Comparison of ENCODE assay signal across 10 cellular contexts in the genomic region with DNA sequence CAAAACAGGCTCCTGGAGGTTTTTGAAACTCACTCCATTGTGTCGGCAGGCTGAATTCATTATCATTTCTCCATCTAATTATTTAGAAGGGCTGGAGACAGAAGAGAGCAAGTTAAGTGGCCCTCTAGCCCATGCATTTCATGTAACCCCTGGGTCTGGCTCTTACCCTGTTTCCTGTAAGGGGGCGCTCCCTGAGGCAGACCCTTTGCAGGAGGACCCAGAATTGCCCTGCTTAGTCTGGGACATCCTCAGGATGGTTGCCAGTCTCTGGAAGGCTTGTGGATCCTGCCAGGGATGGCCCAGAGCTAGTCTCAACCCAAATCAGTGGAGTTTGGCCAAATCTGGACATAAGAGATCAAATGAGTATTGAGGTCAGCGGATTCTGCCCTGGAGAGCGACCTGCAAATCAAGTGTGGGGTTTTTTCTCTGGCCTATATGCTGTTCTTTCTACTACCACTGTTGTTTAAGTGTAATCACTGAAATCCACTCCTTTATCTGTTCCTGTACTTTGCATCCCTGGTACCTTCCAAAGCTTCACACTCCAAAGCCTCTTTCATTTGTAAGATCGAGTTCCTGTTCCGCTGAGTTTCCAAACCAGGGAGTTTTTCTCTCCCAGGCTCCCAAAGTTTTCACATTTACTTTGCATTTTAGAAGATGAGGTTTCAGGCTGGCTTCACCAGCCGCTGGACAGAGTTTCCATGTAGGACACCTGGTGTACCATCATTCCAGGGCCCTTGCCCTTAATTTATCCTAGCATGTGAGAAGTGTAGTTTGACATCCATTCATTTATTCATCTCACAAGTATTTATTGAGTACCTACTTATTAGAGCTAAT. TPM values are rescaled to one million over a fixed set of nuclear protein-coding genes. Genes with fewer than 3 reads are reported as not detected.
DNase-seq lines count a peak whose midpoint lies in the region; ATAC-seq, FAIRE-seq and TF ChIP-seq lines count a peak whose summit lies in the region.
"Had no signal": no experiment of that assay in that cellular context is flagged by ENCODE, and none has a peak within 500 bp of the region (broad histone marks: within the 10 kb centered on the region; RNA-seq: fewer than 3 reads in every experiment).

No MANE protein-coding gene starts in this region.

- H3K4me2 ChIP-seq in HCT116 (ENCODE audit: low read length) (peak overlapping the region; percentile 71), keratinocyte (ENCODE audit: control insufficient read depth, extremely low read depth, insufficient read depth, low read depth, low read length) (peak overlapping the region; percentile 92)

- peaks cover 85 to 98% of the 10 kb centered on the region in 2 experiments for H3K4me1 ChIP-seq in HCT116 (ENCODE audit: control insufficient read depth in 1 of 2, insufficient read depth in 2 of 2, low read length in 2 of 2)
- H3K4me1 ChIP-seq in keratinocyte (ENCODE audit: control insufficient read depth, extremely low read depth, insufficient read depth, low read length), result peaks cover 74% of the 10 kb centered on the region

- H3K27me3 ChIP-seq in HCT116 (ENCODE audit: insufficient read depth, low read length) (no peaks in the 10 kb centered on the region), keratinocyte (ENCODE audit: control insufficient read depth, extremely low read depth, insufficient read depth, low read length) (no peaks in the 10 kb centered on the region)
- H3K27me3 ChIP-seq: SJSA1 had no signal

- TF ChIP-seq CTCF in HCT116 (IDR thresholded peaks at IDR 0.05 in 2 of 3, conservative IDR thresholded peaks at IDR 0.05 in 1 of 3; ENCODE audit: borderline replicate concordance in 1 of 3, insufficient read depth in 1 of 3, low read depth in 2 of 3, low read length in 2 of 3) (no peak), keratinocyte (optimal IDR thresholded peaks at IDR 0.05 in 1 of 3, IDR thresholded peaks at IDR 0.05 in 1 of 3, conservative IDR thresholded peaks at IDR 0.05 in 1 of 3; ENCODE audit: extremely low read depth in 1 of 3, insufficient read depth in 2 of 3, low read length in 3 of 3) (no peak)

- H3K4me3 ChIP-seq in HCT116 (replicated peaks in 1 of 2; ENCODE audit: low read depth in 1 of 2, low read length in 2 of 2) (no peak overlapping the region), keratinocyte (ENCODE audit: control insufficient read depth in 2 of 3, extremely low read depth in 1 of 3, insufficient read depth in 2 of 3, low read depth in 1 of 3, low read length in 3 of 3) (peak overlapping the region in 2 of 3 experiments; percentile 39 to 62), skin epidermis (no peak overlapping the region)
- H3K4me3 ChIP-seq: SJSA1 had no signal

- no peak overlapping the region for H3K27ac ChIP-seq in HCT116 (ENCODE audit: low read depth, low read length)
- H3K27ac ChIP-seq in keratinocyte (ENCODE audit: control insufficient read depth, insufficient read depth, low read length), result peak overlapping the region; percentile 75
- H3K27ac ChIP-seq in skin epidermis, result peak overlapping the region in 18 of 21 experiments; percentile 41 to 100 (median 93)
- H3K27ac ChIP-seq: SJSA1 had no signal

- TF ChIP-seq RAD21 in HCT116 (IDR thresholded peaks at IDR 0.05; ENCODE audit: low read depth), result no peak

- no peak for TF ChIP-seq POLR2A in HCT116 (IDR thresholded peaks at IDR 0.05; ENCODE audit: borderline replicate concordance, extremely low read depth, insufficient read depth, insufficient read length)

- no peak for ATAC-seq in HCT116
- ATAC-seq in activated T-helper 17 cell treated with anti-CD3 and anti-CD28 coated beads, Interleukin-2, amount 50 U/mL, for 72 hours (replicated peaks), result no peak

- H3K9me3 ChIP-seq in HCT116 (ENCODE audit: control insufficient read depth in 1 of 2, insufficient read depth in 1 of 2, low read depth in 1 of 2, low read length in 2 of 2) (no peaks in the 10 kb centered on the region), keratinocyte (ENCODE audit: control insufficient read depth, low read depth, low read length) (no peaks in the 10 kb centered on the region)
- H3K9me3 ChIP-seq: SJSA1 had no signal

- no peaks in the 10 kb centered on the region for H3K9me2 ChIP-seq in HCT116 (ENCODE audit: insufficient read depth)

- H3K36me3 ChIP-seq in HCT116 (ENCODE audit: control insufficient read depth in 1 of 2, insufficient read depth in 2 of 2, low read length in 2 of 2) (no peaks in the 10 kb centered on the region), keratinocyte (ENCODE audit: control insufficient read depth in 2 of 2, extremely low read depth in 1 of 2, insufficient read depth in 2 of 2, low read length in 2 of 2) (peaks cover 0 to 19% of the 10 kb centered on the region in 2 experiments)

- H2AFZ ChIP-seq in HCT116 (ENCODE audit: low read depth, low read length, poor library complexity, severe bottlenecking) (no peak overlapping the region), keratinocyte (ENCODE audit: control insufficient read depth, low read length) (no peak overlapping the region)

- CTCF ChIA-PET in HCT116 (lab: Charles Lee), result no interaction called here

- peak overlapping the region; percentile 44 for H3K27ac Mint-ChIP-seq in activated T-helper 17 cell treated with anti-CD3 and anti-CD28 coated beads, Interleukin-2, amount 50 U/mL, for 72 hours

- intact Hi-C loops in HCT116 (cut with micrococcal nuclease), result no loop called here

- H3K9ac ChIP-seq in HCT116 (ENCODE audit: low read length), result peak overlapping the region; percentile 10; the same call in 1 of the 2 replicates
- peak overlapping the region; percentile 71 for H3K9ac ChIP-seq in keratinocyte (ENCODE audit: control insufficient read depth, extremely low read depth, insufficient read depth, low read length)

- H4K20me1 ChIP-seq in HCT116 (ENCODE audit: insufficient read depth) (no peaks in the 10 kb centered on the region), keratinocyte (ENCODE audit: control insufficient read depth, extremely low read depth, insufficient read depth, low read length) (peaks cover 16% of the 10 kb centered on the region)

- peaks cover 11% of the 10 kb centered on the region for H3K9me1 ChIP-seq in keratinocyte (ENCODE audit: control insufficient read depth, extremely low read depth, insufficient read depth, low read length)

- no peaks in the 10 kb centered on the region for H3K27me3 Mint-ChIP-seq in activated T-helper 17 cell treated with anti-CD3 and anti-CD28 coated beads, Interleukin-2, amount 50 U/mL, for 72 hours

- RAD21 ChIA-PET in HCT116 (lab: Charles Lee; ENCODE audit: low non-redundant PET in 1 of 2, low total read pairs in 2 of 2, uncharacterized antibody in 2 of 2, unreplicated experiment in 2 of 2), result no interaction called here

- peak overlapping the region; percentile 76 for H3K4me3 Mint-ChIP-seq in activated T-helper 17 cell treated with anti-CD3 and anti-CD28 coated beads, Interleukin-2, amount 50 U/mL, for 72 hours

- H3K79me2 ChIP-seq in HCT116 (ENCODE audit: insufficient read depth, low read length) (peaks cover 99% of the 10 kb centered on the region), keratinocyte (ENCODE audit: control insufficient read depth, insufficient read depth, low read length) (peaks cover 93% of the 10 kb centered on the region)

- BruUV-seq in HCT116 (replicated peaks; lab: Mats Ljungman, UMichigan), result no TSS peak

- dilution Hi-C loops in keratinocyte (cut with MboI; ENCODE audit: extremely low pct_ligation_motif_present, low sequenced_read_pairs), result no loop called here

- DNase-seq in HCT116 (ENCODE audit: low read depth, low spot score) (no peak), keratinocyte (ENCODE audit: low read depth, low spot score) (no peak), frontal cortex (ENCODE audit: low spot score in 2 of 2) (no peak), midbrain (lab: John Stamatoyannopoulos, UW) (no peak), NCI-H1436 treated with DMSO at 0.1 percent for 48 hours (lab: John Stamatoyannopoulos, UW) (no peak), NCI-H526 (lab: John Stamatoyannopoulos, UW) (no peak)
- DNase-seq: KBM-7 had no signal

- H3K9me3 Mint-ChIP-seq in activated T-helper 17 cell treated with anti-CD3 and anti-CD28 coated beads, Interleukin-2, amount 50 U/mL, for 72 hours, result no peaks in the 10 kb centered on the region

- FAIRE-seq in keratinocyte (lab: Jason Lieb, UNC) (no peak), frontal cortex (lab: Jason Lieb, UNC) (no peak)

- POLR2A ChIA-PET in HCT116 (lab: Charles Lee), result no interaction called here

- H3K36me3 Mint-ChIP-seq in activated T-helper 17 cell treated with anti-CD3 and anti-CD28 coated beads, Interleukin-2, amount 50 U/mL, for 72 hours (ENCODE audit: low read depth), result no peaks in the 10 kb centered on the region

- H3K4me1 Mint-ChIP-seq in activated T-helper 17 cell treated with anti-CD3 and anti-CD28 coated beads, Interleukin-2, amount 50 U/mL, for 72 hours, result peaks cover 63% of the 10 kb centered on the region

TF ChIP-seq in HCT116, 20 proteins besides CTCF, POLR2A, EP300 and RAD21 (continues in another document):
- TF ChIP-seq CEBPB (IDR thresholded peaks at IDR 0.05; ENCODE audit: low read depth) (no peak), JUND (IDR thresholded peaks at IDR 0.05) (no peak), SIN3A (IDR thresholded peaks at IDR 0.05; ENCODE audit: low read depth) (no peak), ZNF274 (IDR thresholded peaks at IDR 0.05; ENCODE audit: low read depth, low read length) (no peak), ZFX (IDR thresholded peaks at IDR 0.05) (no peak), SP1 (IDR thresholded peaks at IDR 0.05; ENCODE audit: low read depth) (no peak), POLR2AphosphoS5 (IDR thresholded peaks at IDR 0.05; ENCODE audit: low read depth, low read length) (no peak), CBX3 (IDR thresholded peaks at IDR 0.05; ENCODE audit: low read depth) (no peak), EGR1 (IDR thresholded peaks at IDR 0.05; ENCODE audit: low read depth) (no peak), EZH2 (IDR thresholded peaks at IDR 0.05) (no peak), EZH2phosphoT487 (IDR thresholded peaks at IDR 0.05; ENCODE audit: borderline replicate concordance) (no peak)
- TF ChIP-seq, protein P1, sequence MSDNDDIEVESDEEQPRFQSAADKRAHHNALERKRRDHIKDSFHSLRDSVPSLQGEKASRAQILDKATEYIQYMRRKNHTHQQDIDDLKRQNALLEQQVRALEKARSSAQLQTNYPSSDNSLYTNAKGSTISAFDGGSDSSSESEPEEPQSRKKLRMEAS (IDR thresholded peaks at IDR 0.05), result no peak

RNA-seq across cellular contexts. Expression of a gene that starts 6.3 kb away (rescaled TPM):
- total RNA-seq in HCT116 (2021; ENCODE audit: unreplicated experiment), result 44.2 TPM
- 17.5 and 17.8 TPM in 2 replicates for polyA plus RNA-seq in HCT116 (2012)
- total RNA-seq in activated T-helper 17 cell treated with anti-CD3 and anti-CD28 coated beads, Interleukin-2, amount 50 U/mL, for 72 hours, result 1 to 10 TPM; 4.3 to 5.5 TPM
- polyA plus RNA-seq in keratinocyte, result 22.2 to 39.9 TPM (median 25.5 TPM) in 3 replicates
- 48.0 TPM for polyA plus RNA-seq in keratinocyte (2011; ENCODE audit: low read depth)
- polyA plus RNA-seq in keratinocyte (2011; cell fraction: cytosol; rRNA removed), result 17.6 and 30.3 TPM in 2 replicates
- polyA plus RNA-seq in keratinocyte (2011; cell fraction: nucleus; rRNA removed), result 43.3 and 53.0 TPM in 2 replicates
- 19.9 and 73.1 TPM in 2 replicates for polyA plus RNA-seq in keratinocyte (2012; ENCODE audit: low replicate concordance)
- polyA minus RNA-seq in keratinocyte, result 21.6 to 85.9 TPM (median 61.8 TPM) in 3 replicates
- polyA minus RNA-seq in keratinocyte (2011; cell fraction: cytosol; rRNA and poly(A)+ RNA removed), result 24.0 TPM
- polyA minus RNA-seq in keratinocyte (2011; cell fraction: nucleus; rRNA and poly(A)+ RNA removed), result 65.7 and 106 TPM in 2 replicates
- total RNA-seq in frontal cortex, result 12.2 TPM

Comparison
In these comparisons a context has a peak if more than half of its experiments do, and no peak if none do; other contexts are left out.
1. H3K4me3 ChIP-seq: peak in keratinocyte (2 of 3); none in HCT116 (0 of 2) and skin epidermis (0 of 7).